13 cellular contexts compared by ENCODE assay signal in genomic region chrX:106917830-106918500, GRCh38. TPM values are rescaled to one million over a fixed set of nuclear protein-coding genes. Genes with fewer than 3 reads are reported as not detected.
DNase-seq lines count a peak whose midpoint lies in the region; ATAC-seq and TF ChIP-seq lines count a peak whose summit lies in the region.
"Had no signal": no experiment of that assay in that cellular context is flagged by ENCODE, and none has a peak within 500 bp of the region (broad histone marks: within the 10 kb centered on the region; RNA-seq: fewer than 3 reads in every experiment).

No MANE protein-coding gene starts in this region.

- WGBS in suprapubic skin, result 49% methylated on average over 6 of the region's 6 CpGs

- TF ChIP-seq CTCF in suprapubic skin (IDR thresholded peaks at IDR 0.05), result no peak
- no peak for TF ChIP-seq CTCF in GM20000 (IDR thresholded peaks at IDR 0.05; ENCODE audit: extremely low read depth, missing control alignments)

- H3K36me3 ChIP-seq in suprapubic skin, result no peaks in the 10 kb centered on the region

- TF ChIP-seq EP300 in suprapubic skin (IDR thresholded peaks at IDR 0.05), result no peak

- H3K4me3 Mint-ChIP-seq in effector memory CD8-positive, alpha-beta T cell, result peak overlapping the region; percentile 50 to 64
- H3K4me3 Mint-ChIP-seq: IgD-negative memory B cell had no signal

- H3K36me3 Mint-ChIP-seq in effector memory CD8-positive, alpha-beta T cell (ENCODE audit: insufficient read depth), result no peaks in the 10 kb centered on the region

- no peak overlapping the region for H3K4me3 ChIP-seq in suprapubic skin
- H3K4me3 ChIP-seq: hepatocyte had no signal

- peak; percentile 56 for ATAC-seq in GM18511 (IDR thresholded peaks at IDR 0.05; ENCODE audit: unreplicated experiment)
- peak; percentile 85 for ATAC-seq in effector memory CD8-positive, alpha-beta T cell (replicated peaks)
- no peak for ATAC-seq in HG02571 (IDR thresholded peaks at IDR 0.05; ENCODE audit: unreplicated experiment)
- ATAC-seq in HG02970 (IDR thresholded peaks at IDR 0.05; ENCODE audit: low FRiP score, unreplicated experiment), result no peak

- DNase-seq in ACHN, result peak; percentile 91
- DNase-seq in NCI-H69 (lab: John Stamatoyannopoulos, UW), result peak; percentile 29
- DNase-seq in effector memory CD8-positive, alpha-beta T cell, result peak in 2 of 3 experiments; percentile 1 to 11
- DNase-seq in suprapubic skin (ENCODE audit: low spot score in 2 of 2), result no peak
- DNase-seq in GM20000 (ENCODE audit: low spot score), result no peak
- DNase-seq: GDM1, SHP77 had no signal

- no peaks in the 10 kb centered on the region for H3K4me1 ChIP-seq in suprapubic skin
- H3K4me1 ChIP-seq: parathyroid adenoma had no signal

- peaks cover 11 to 12% of the 10 kb centered on the region in 2 donors for H3K27me3 Mint-ChIP-seq in effector memory CD8-positive, alpha-beta T cell

- H3K9me3 ChIP-seq in suprapubic skin, result no peaks in the 10 kb centered on the region

- no peak overlapping the region for H3K27ac ChIP-seq in suprapubic skin
- H3K27ac ChIP-seq: hepatocyte, parathyroid adenoma had no signal

- in situ Hi-C loops in ACHN (cut with HindIII; ENCODE audit: low pct_ligation_motif_present, low pct_unique_long_range_greater_than_20kb, low sequenced_read_pairs), result no loop called here

- no peaks in the 10 kb centered on the region for H3K9me3 Mint-ChIP-seq in effector memory CD8-positive, alpha-beta T cell
- H3K9me3 Mint-ChIP-seq: IgD-negative memory B cell had no signal

- H3K4me1 Mint-ChIP-seq in effector memory CD8-positive, alpha-beta T cell (ENCODE audit: low read depth in 2 of 2), result peaks cover 14 to 15% of the 10 kb centered on the region in 2 donors
- H3K4me1 Mint-ChIP-seq: IgD-negative memory B cell had no signal

- H3K27ac Mint-ChIP-seq in effector memory CD8-positive, alpha-beta T cell, result peak overlapping the region; percentile 23 to 93
- H3K27ac Mint-ChIP-seq: IgD-negative memory B cell had no signal

- no peak for TF ChIP-seq POLR2A in suprapubic skin (IDR thresholded peaks at IDR 0.05)

- no peaks in the 10 kb centered on the region for H3K27me3 ChIP-seq in suprapubic skin
- H3K27me3 ChIP-seq: hepatocyte had no signal

RNA-seq across cellular contexts. Expression of gene CLDN2, which starts 2.2 kb away (rescaled TPM):
- under 1 TPM in 3 of 4 donors, not detected in 1; 0.17 to 0.53 (median 0.23) TPM for total RNA-seq in suprapubic skin

RNA-seq across cellular contexts. Expression of gene RIPPLY1, which starts 14.8 kb away (rescaled TPM):
- not detected for total RNA-seq in suprapubic skin
- total RNA-seq: hepatocyte had no signal

Comparison
In these comparisons a context has a peak if more than half of its experiments do, and no peak if none do; other contexts are left out.
1. DNase-seq: peak in ACHN (single experiment), NCI-H69 (single experiment) and effector memory CD8-positive, alpha-beta T cell (2 of 3); none in suprapubic skin (0 of 2) and GM20000 (single experiment).
2. ATAC-seq: peak in GM18511 (single experiment) and effector memory CD8-positive, alpha-beta T cell (single experiment); none in HG02571 (single experiment) and HG02970 (single experiment).